3 cellular contexts compared by ENCODE assay signal in the genomic region with DNA sequence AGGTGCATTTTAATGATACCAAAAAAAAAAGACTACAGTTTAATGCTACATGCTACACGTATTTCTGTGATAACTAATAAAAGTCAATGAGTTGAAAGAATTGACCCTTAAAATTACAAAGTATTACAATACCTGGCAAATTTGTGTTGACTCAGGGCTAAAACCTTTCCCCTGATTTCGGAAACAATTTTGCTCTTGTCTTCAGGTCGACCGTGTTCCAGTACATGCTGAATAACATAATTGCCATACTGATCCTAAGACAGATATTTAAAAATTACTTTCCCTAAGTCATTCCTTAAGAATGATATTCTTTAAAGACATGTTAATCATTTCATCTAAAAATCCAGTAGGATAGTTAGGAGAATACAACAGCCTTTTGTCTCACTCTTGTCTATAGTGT.
"Had no signal": no experiment of that assay in that cellular context is flagged by ENCODE, and none has a peak within 500 bp of the region (broad histone marks: within the 10 kb centered on the region; RNA-seq: fewer than 3 reads in every experiment).

No MANE protein-coding gene starts in this region.

- DNase-seq: GDM1, GF-D8 had no signal

- H3K4me3 ChIP-seq: GM12878 had no signal

- ATAC-seq: GM12878 had no signal
